In the genomic region with DNA sequence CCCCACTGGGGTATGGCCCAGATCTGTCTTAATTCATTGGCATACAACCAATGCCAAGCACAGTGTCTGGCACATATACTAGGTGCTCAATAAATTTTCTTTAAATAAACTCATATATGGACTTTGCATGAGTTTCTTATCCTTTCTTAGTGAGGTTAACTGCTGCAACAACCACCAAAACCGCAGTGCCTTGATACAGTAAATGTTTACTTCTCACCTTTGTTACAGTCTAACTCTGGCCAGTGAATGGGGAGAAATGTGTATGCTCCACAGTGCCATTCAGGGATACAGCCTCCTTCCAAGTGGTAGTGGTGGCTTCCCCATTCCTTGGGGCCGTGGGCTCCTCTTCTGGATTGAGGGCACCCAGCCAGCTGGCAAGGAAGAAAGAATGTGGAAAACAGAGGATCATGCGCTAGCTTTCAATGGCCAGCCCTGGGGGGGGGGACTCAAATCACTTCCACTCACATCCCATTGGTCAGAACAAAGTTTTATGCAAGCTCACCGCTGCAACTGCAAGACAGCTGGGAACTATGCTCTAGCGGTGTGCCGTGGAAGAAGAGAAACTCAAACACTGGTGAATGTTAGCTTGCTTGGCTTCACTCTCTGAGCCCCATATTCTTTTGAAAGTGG, we compare ENCODE assay signal across 23 cellular contexts. TPM values are rescaled to one million over a fixed set of nuclear protein-coding genes. Genes with fewer than 3 reads are reported as not detected.
DNase-seq lines count a peak whose midpoint lies in the region; ATAC-seq, FAIRE-seq and TF ChIP-seq lines count a peak whose summit lies in the region.
"Had no signal": no experiment of that assay in that cellular context is flagged by ENCODE, and none has a peak within 500 bp of the region (broad histone marks: within the 10 kb centered on the region; RNA-seq: fewer than 3 reads in every experiment).

No MANE protein-coding gene starts in this region.

- ATAC-seq in IMR-90 (ENCODE audit: low read depth), result no peak
- ATAC-seq in upper lobe of right lung, result peak; percentile 27
- ATAC-seq in gastroesophageal sphincter, result no peak
- ATAC-seq: activated CD4-positive, CD25-positive, alpha-beta regulatory T cell treated with anti-CD3 and anti-CD28 coated beads, Interleukin-2, amount 50 U/mL, for 24 hours; activated T-cell treated with anti-CD3 and anti-CD28 coated beads, Interleukin-2, amount 50 U/mL, for 72 hours; lower lobe of right lung; stimulated activated effector memory CD8-positive, alpha-beta T cell treated with anti-CD3 and anti-CD28 coated beads, Interleukin-12 subunit alpha, Interleukin-12 subunit beta, amount 100 ng/mL, for 72 hours had no signal

- no peaks in the 10 kb centered on the region for H3K79me2 ChIP-seq in astrocyte (ENCODE audit: insufficient read depth, low read length)

- FAIRE-seq in astrocyte (lab: Jason Lieb, UNC) (no peak), GM12892 (lab: Jason Lieb, UNC) (no peak)
- FAIRE-seq: H54 had no signal

- H3K18ac ChIP-seq in IMR-90 (ENCODE audit: low read depth, low read length), result no peak overlapping the region

- no peak overlapping the region for H4K5ac ChIP-seq in IMR-90 (ENCODE audit: low read depth, low read length)

- peak; percentile 19 for DNase-seq in IMR-90
- DNase-seq in astrocyte (ENCODE audit: low read depth), result peak; percentile 30
- peak; percentile 15 for DNase-seq in foreskin melanocyte
- no peak for DNase-seq in upper lobe of right lung
- no peak for DNase-seq in germinal center (ENCODE audit: low spot score)
- no peak for DNase-seq in GM12892 (ENCODE audit: insufficient read length)
- DNase-seq: activated naive CD8-positive, alpha-beta T cell treated with anti-CD3 and anti-CD28 coated beads, Interleukin-2, amount 10 ng/mL, durations not matched to agents 7 days and 5 days; activated T-cell treated with anti-CD3 and anti-CD28 coated beads, Interleukin-2, amount 50 U/mL, for 72 hours; BE2C; Calu3; dermis blood vessel endothelial cell; GDM1; glutamatergic neuron; lower lobe of right lung; NCI-H1417 treated with DMSO at 0.1 percent for 48 hours; Peyer's patch; right lobe of liver; T-helper 9 cell had no signal

- no peak overlapping the region for H3K23ac ChIP-seq in IMR-90 (ENCODE audit: low read depth, low read length)

- no peaks in the 10 kb centered on the region for H4K20me1 ChIP-seq in IMR-90 (ENCODE audit: insufficient read depth, low read length)
- H4K20me1 ChIP-seq in astrocyte (ENCODE audit: insufficient read depth, low read length), result no peaks in the 10 kb centered on the region

- TF ChIP-seq POLR2A in IMR-90 (IDR thresholded peaks at IDR 0.05; ENCODE audit: low read depth, low read length) (no peak), GM12892 (IDR thresholded peaks at IDR 0.05; ENCODE audit: low read depth, low read length) (no peak), gastroesophageal sphincter (IDR thresholded peaks at IDR 0.05) (no peak)

- 0 out of 2 replicates have a peak overlapping the region, but pooled peaks have one; percentile 6 for H3K14ac ChIP-seq in IMR-90 (replicated peaks; ENCODE audit: low read depth, low read length)

- H3K27me3 ChIP-seq in IMR-90 (ENCODE audit: control insufficient read depth, insufficient read depth, low read length), result no peaks in the 10 kb centered on the region
- no peaks in the 10 kb centered on the region for H3K27me3 ChIP-seq in astrocyte (ENCODE audit: insufficient read depth, low read length)
- H3K27me3 ChIP-seq in upper lobe of right lung, result no peaks in the 10 kb centered on the region
- H3K27me3 ChIP-seq in gastroesophageal sphincter, result no peaks in the 10 kb centered on the region
- H3K27me3 ChIP-seq: BE2C, Peyer's patch, right lobe of liver had no signal

- CTCF ChIA-PET in IMR-90 (lab: Yijun Ruan, JAX), result no interaction called here

- H2BK15ac ChIP-seq in IMR-90 (ENCODE audit: low read depth, low read length), result no peak overlapping the region

- H4K91ac ChIP-seq in IMR-90 (ENCODE audit: insufficient read depth, low read depth, low read length), result no peak overlapping the region

- no peak overlapping the region for H3K4me3 ChIP-seq in IMR-90 (ENCODE audit: insufficient read depth, low read depth, low read length)
- H3K4me3 ChIP-seq in astrocyte (ENCODE audit: insufficient read depth, low read depth, low read length), result no peak overlapping the region
- no peak overlapping the region for H3K4me3 ChIP-seq in upper lobe of right lung
- H3K4me3 ChIP-seq in gastroesophageal sphincter, result no peak overlapping the region
- H3K4me3 ChIP-seq: lower lobe of right lung, Peyer's patch, right lobe of liver, SK-N-MC had no signal

- H3K4me1 ChIP-seq in IMR-90 (ENCODE audit: control insufficient read depth, insufficient read depth, low read length) (no peaks in the 10 kb centered on the region; the same call in none of the 2 replicates), astrocyte (ENCODE audit: insufficient read depth, low read length) (peaks cover 6% of the 10 kb centered on the region), upper lobe of right lung (no peaks in the 10 kb centered on the region), gastroesophageal sphincter (no peaks in the 10 kb centered on the region)
- H3K4me1 ChIP-seq: Peyer's patch had no signal

- no peaks in the 10 kb centered on the region for H3K79me1 ChIP-seq in IMR-90 (ENCODE audit: low read depth in 1 of 2, low read length in 2 of 2)

- H3K9me3 Mint-ChIP-seq in astrocyte (ENCODE audit: unreplicated experiment), result peaks cover 2% of the 10 kb centered on the region
- H3K9me3 Mint-ChIP-seq: activated naive CD8-positive, alpha-beta T cell treated with anti-CD3 and anti-CD28 coated beads, Interleukin-2, amount 10 ng/mL, durations not matched to agents 7 days and 5 days; activated T-cell treated with anti-CD3 and anti-CD28 coated beads, Interleukin-2, amount 50 U/mL, for 72 hours; stimulated activated effector memory CD8-positive, alpha-beta T cell treated with anti-CD3 and anti-CD28 coated beads, Interleukin-12 subunit alpha, Interleukin-12 subunit beta, amount 100 ng/mL, for 72 hours had no signal

- H3K56ac ChIP-seq in IMR-90 (ENCODE audit: extremely low read depth, insufficient read depth, low read length), result no peak overlapping the region

- H2BK5ac ChIP-seq in IMR-90 (ENCODE audit: low read depth, low read length, poor library complexity, severe bottlenecking), result no peak overlapping the region

- H3K27ac Mint-ChIP-seq in astrocyte (ENCODE audit: unreplicated experiment), result no peak overlapping the region
- H3K27ac Mint-ChIP-seq: activated naive CD8-positive, alpha-beta T cell treated with anti-CD3 and anti-CD28 coated beads, Interleukin-2, amount 10 ng/mL, durations not matched to agents 7 days and 5 days; activated T-cell treated with anti-CD3 and anti-CD28 coated beads, Interleukin-2, amount 50 U/mL, for 72 hours; stimulated activated effector memory CD8-positive, alpha-beta T cell treated with anti-CD3 and anti-CD28 coated beads, Interleukin-12 subunit alpha, Interleukin-12 subunit beta, amount 100 ng/mL, for 72 hours had no signal

- no peak for TF ChIP-seq RAD21 in IMR-90 (IDR thresholded peaks at IDR 0.05; ENCODE audit: low read length)

- no peak overlapping the region for H2BK20ac ChIP-seq in IMR-90 (ENCODE audit: low read depth, low read length)

- no peak overlapping the region for H3K4me3 Mint-ChIP-seq in astrocyte (ENCODE audit: unreplicated experiment)
- H3K4me3 Mint-ChIP-seq: activated naive CD8-positive, alpha-beta T cell treated with anti-CD3 and anti-CD28 coated beads, Interleukin-2, amount 10 ng/mL, durations not matched to agents 7 days and 5 days; activated T-cell treated with anti-CD3 and anti-CD28 coated beads, Interleukin-2, amount 50 U/mL, for 72 hours; stimulated activated effector memory CD8-positive, alpha-beta T cell treated with anti-CD3 and anti-CD28 coated beads, Interleukin-12 subunit alpha, Interleukin-12 subunit beta, amount 100 ng/mL, for 72 hours had no signal

- no peak overlapping the region for H3K27ac ChIP-seq in IMR-90 (ENCODE audit: insufficient read depth, low read length)
- H3K27ac ChIP-seq in astrocyte (ENCODE audit: low read depth, low read length), result no peak overlapping the region
- no peak overlapping the region for H3K27ac ChIP-seq in upper lobe of right lung
- H3K27ac ChIP-seq in gastroesophageal sphincter, result no peak overlapping the region
- H3K27ac ChIP-seq: lower lobe of right lung, Peyer's patch, right lobe of liver, SK-N-MC had no signal

- no peak for TF ChIP-seq CTCF in IMR-90 (conservative IDR thresholded peaks at IDR 0.05; ENCODE audit: low read depth, low read length)
- TF ChIP-seq CTCF in astrocyte (IDR thresholded peaks at IDR 0.05; ENCODE audit: insufficient read depth, low read depth, low read length), result no peak
- TF ChIP-seq CTCF in upper lobe of right lung (IDR thresholded peaks at IDR 0.05), result no peak
- TF ChIP-seq CTCF in gastroesophageal sphincter (IDR thresholded peaks at IDR 0.05), result no peak

- peaks cover 8% of the 10 kb centered on the region for H3K4me1 Mint-ChIP-seq in astrocyte (ENCODE audit: low read depth, unreplicated experiment)

- H2AK5ac ChIP-seq in IMR-90 (ENCODE audit: low read depth, low read length), result no peak overlapping the region

- no peak for TF ChIP-seq EP300 in gastroesophageal sphincter (IDR thresholded peaks at IDR 0.05)

- H2AFZ ChIP-seq in IMR-90 (replicated peaks; ENCODE audit: low read length, poor library complexity) (no peak overlapping the region), astrocyte (ENCODE audit: low read depth, low read length) (no peak overlapping the region)

- no CpG with 5 or more reads among the region's 6 CpGs for WGBS in IMR-90 (ENCODE audit: extremely low coverage in 2 of 2, insufficient read length in 1 of 2), 2 experiments
- 61 to 84% methylated on average over 4 to 5 of the region's 6 CpGs for WGBS in gastroesophageal sphincter (ENCODE audit: low coverage in 1 of 2), 2 donors

- H3K9me3 ChIP-seq in IMR-90 (ENCODE audit: control insufficient read depth, insufficient read depth, low read length) (no peaks in the 10 kb centered on the region), astrocyte (ENCODE audit: insufficient read depth, low read depth, low read length) (no peaks in the 10 kb centered on the region), upper lobe of right lung (no peaks in the 10 kb centered on the region), gastroesophageal sphincter (no peaks in the 10 kb centered on the region)
- H3K9me3 ChIP-seq: BE2C, lower lobe of right lung, Peyer's patch, right lobe of liver had no signal

- no peak overlapping the region for H4K8ac ChIP-seq in IMR-90 (ENCODE audit: low read depth in 2 of 2, low read length in 2 of 2)

- H3K4ac ChIP-seq in IMR-90 (ENCODE audit: low read depth, low read length), result no peak overlapping the region

- H3K4me2 ChIP-seq in IMR-90 (ENCODE audit: low read depth, low read length) (peak overlapping the region; percentile 13; the same call in 1 of the 2 replicates), astrocyte (ENCODE audit: low read length) (no peak overlapping the region)

- peaks cover 8% of the 10 kb centered on the region for H3K9me1 ChIP-seq in IMR-90 (ENCODE audit: insufficient read depth, low read length)

- no TSS peak for BruUV-seq in IMR-90 (replicated peaks; lab: Mats Ljungman, UMichigan)

- H3K9ac ChIP-seq in IMR-90 (ENCODE audit: low read depth, low read length) (no peak overlapping the region), astrocyte (ENCODE audit: low read length) (no peak overlapping the region)

- POLR2A ChIA-PET in IMR-90 (lab: Charles Lee; ENCODE audit: unreplicated experiment), result no interaction called here

- dilution Hi-C loops in IMR-90 (cut with HindIII; ENCODE audit: low sequenced_read_pairs, unreplicated experiment), result no loop called here

- intact Hi-C loops in IMR-90 (cut with micrococcal nuclease) (no loop called here), upper lobe of right lung (cut with DNase I) (no loop called here)

- H3K36me3 Mint-ChIP-seq in astrocyte (ENCODE audit: low read depth, unreplicated experiment), result no peaks in the 10 kb centered on the region
- H3K36me3 Mint-ChIP-seq: stimulated activated effector memory CD8-positive, alpha-beta T cell treated with anti-CD3 and anti-CD28 coated beads, Interleukin-12 subunit alpha, Interleukin-12 subunit beta, amount 100 ng/mL, for 72 hours had no signal

- peaks cover 4% of the 10 kb centered on the region for H3K27me3 Mint-ChIP-seq in astrocyte (ENCODE audit: low read depth, unreplicated experiment)

- H2BK120ac ChIP-seq in IMR-90 (ENCODE audit: low read depth, low read length), result no peak overlapping the region

- in situ Hi-C loops in IMR-90 (cut with MboI; ENCODE audit: low sequenced_read_pairs), result no loop called here

- H3K36me3 ChIP-seq in IMR-90 (ENCODE audit: control insufficient read depth, insufficient read depth, low read length) (no peaks in the 10 kb centered on the region), astrocyte (ENCODE audit: insufficient read depth, low read length) (no peaks in the 10 kb centered on the region), upper lobe of right lung (no peaks in the 10 kb centered on the region), gastroesophageal sphincter (no peaks in the 10 kb centered on the region)
- H3K36me3 ChIP-seq: BE2C, lower lobe of right lung, Peyer's patch, right lobe of liver had no signal

- H2AK9ac ChIP-seq in IMR-90 (replicated peaks; ENCODE audit: low read depth, low read length, poor library complexity), result no peak overlapping the region

RNA-seq across cellular contexts. Expression of a gene that starts 51.1 kb away (rescaled TPM):
- total RNA-seq in IMR-90 (2012; rRNA removed), result 12.0 and 19.4 TPM in 2 replicates
- polyA plus RNA-seq in IMR-90 (2012; rRNA removed), result 12.4 and 13.5 TPM in 2 replicates
- polyA plus RNA-seq in IMR-90 (2012; cell fraction: cytosol; rRNA removed), result 8.8 and 13.5 TPM in 2 replicates
- polyA plus RNA-seq in IMR-90 (2012; cell fraction: nucleus; rRNA removed; ENCODE audit: low replicate concordance), result 17.3 and 33.3 TPM in 2 replicates
- total RNA-seq in astrocyte, result 2.6 and 6.4 TPM in 2 replicates
- 23.8 TPM for total RNA-seq in upper lobe of right lung
- 7.1 TPM for polyA plus RNA-seq in GM12892 (2012; ENCODE audit: missing spikeins)
- total RNA-seq in gastroesophageal sphincter, result 10 to 100 TPM; 17.6 to 49.4 (median 31.4) TPM

RNA-seq across cellular contexts. Expression of a gene that starts 54.0 kb away (rescaled TPM):
- 90.7 and 124 TPM in 2 replicates for total RNA-seq in IMR-90 (2012; rRNA removed)
- 48.0 and 64.2 TPM in 2 replicates for polyA plus RNA-seq in IMR-90 (2012; rRNA removed)
- polyA plus RNA-seq in IMR-90 (2012; cell fraction: cytosol; rRNA removed), result 6.7 and 15.9 TPM in 2 replicates
- polyA plus RNA-seq in IMR-90 (2012; cell fraction: nucleus; rRNA removed; ENCODE audit: low replicate concordance), result 1.5 and 27.9 TPM in 2 replicates
- 65.6 and 73.8 TPM in 2 replicates for total RNA-seq in astrocyte
- 49.4 TPM for total RNA-seq in upper lobe of right lung
- polyA plus RNA-seq in GM12892 (2012; ENCODE audit: missing spikeins), result 91.6 TPM
- 10 to 100 TPM; 40.3 to 52.9 (median 46.2) TPM for total RNA-seq in gastroesophageal sphincter

Comparison
In these comparisons a context has a peak if more than half of its experiments do, and no peak if none do; other contexts are left out.
1. DNase-seq: peak in IMR-90 (single experiment), astrocyte (single experiment) and foreskin melanocyte (single experiment); none in upper lobe of right lung (single experiment), germinal center (single experiment) and GM12892 (single experiment).